Comparison of ENCODE assay signal across 1 cellular context in the genomic region with DNA sequence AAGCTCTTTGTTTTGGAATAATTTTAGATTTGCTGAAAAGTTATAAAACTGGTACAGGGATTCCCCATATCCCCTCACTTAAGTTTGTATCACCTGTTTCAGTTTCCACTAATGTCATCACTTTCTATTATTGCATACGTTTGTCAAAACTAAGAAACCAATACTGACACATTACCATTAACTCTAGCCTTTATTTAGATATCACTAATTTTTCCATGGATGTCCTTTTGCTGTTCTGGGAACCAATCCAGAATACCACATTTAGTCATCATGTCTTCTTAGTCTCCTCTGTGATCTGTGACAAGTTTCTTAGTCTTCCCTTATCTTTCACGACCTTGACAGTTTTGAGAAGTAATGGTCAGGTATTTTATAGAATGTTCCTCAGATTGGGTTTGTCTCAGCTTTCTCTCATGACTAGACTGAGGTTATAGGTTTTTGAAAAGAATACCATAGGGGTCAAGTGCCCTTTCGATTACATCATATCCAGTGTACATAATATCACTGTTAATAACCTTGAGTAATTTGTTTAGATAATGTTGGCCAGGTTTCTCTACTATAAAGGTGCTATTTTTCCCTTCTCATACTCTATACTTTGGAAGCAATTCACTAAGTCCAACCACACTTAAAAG.
TF ChIP-seq lines count a peak whose summit lies in the region.

No MANE protein-coding gene starts in this region.

TF ChIP-seq in GM12878, 131 proteins besides CTCF, POLR2A, EP300 and RAD21 (continued from another document):
- TF ChIP-seq, protein P1, sequence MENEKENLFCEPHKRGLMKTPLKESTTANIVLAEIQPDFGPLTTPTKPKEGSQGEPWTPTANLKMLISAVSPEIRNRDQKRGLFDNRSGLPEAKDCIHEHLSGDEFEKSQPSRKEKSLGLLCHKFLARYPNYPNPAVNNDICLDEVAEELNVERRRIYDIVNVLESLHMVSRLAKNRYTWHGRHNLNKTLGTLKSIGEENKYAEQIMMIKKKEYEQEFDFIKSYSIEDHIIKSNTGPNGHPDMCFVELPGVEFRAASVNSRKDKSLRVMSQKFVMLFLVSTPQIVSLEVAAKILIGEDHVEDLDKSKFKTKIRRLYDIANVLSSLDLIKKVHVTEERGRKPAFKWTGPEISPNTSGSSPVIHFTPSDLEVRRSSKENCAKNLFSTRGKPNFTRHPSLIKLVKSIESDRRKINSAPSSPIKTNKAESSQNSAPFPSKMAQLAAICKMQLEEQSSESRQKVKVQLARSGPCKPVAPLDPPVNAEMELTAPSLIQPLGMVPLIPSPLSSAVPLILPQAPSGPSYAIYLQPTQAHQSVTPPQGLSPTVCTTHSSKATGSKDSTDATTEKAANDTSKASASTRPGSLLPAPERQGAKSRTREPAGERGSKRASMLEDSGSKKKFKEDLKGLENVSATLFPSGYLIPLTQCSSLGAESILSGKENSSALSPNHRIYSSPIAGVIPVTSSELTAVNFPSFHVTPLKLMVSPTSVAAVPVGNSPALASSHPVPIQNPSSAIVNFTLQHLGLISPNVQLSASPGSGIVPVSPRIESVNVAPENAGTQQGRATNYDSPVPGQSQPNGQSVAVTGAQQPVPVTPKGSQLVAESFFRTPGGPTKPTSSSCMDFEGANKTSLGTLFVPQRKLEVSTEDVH (IDR thresholded peaks at IDR 0.05; ENCODE audit: low read depth, partially characterized antibody) = no peak
- TF ChIP-seq ETV6 (conservative IDR thresholded peaks at IDR 0.05 in 1 of 2, IDR thresholded peaks at IDR 0.05 in 1 of 2; ENCODE audit: borderline replicate concordance in 1 of 2, low read depth in 1 of 2) = no peak
- TF ChIP-seq, protein P2, sequence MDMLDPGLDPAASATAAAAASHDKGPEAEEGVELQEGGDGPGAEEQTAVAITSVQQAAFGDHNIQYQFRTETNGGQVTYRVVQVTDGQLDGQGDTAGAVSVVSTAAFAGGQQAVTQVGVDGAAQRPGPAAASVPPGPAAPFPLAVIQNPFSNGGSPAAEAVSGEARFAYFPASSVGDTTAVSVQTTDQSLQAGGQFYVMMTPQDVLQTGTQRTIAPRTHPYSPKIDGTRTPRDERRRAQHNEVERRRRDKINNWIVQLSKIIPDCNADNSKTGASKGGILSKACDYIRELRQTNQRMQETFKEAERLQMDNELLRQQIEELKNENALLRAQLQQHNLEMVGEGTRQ (IDR thresholded peaks at IDR 0.05; ENCODE audit: borderline replicate concordance, low read depth, low read length) = no peak
- no peak for TF ChIP-seq CBFB (IDR thresholded peaks at IDR 0.05; ENCODE audit: low read depth)
- TF ChIP-seq MEF2A (IDR thresholded peaks at IDR 0.05; ENCODE audit: insufficient read depth, low read depth, low read length) = 0 out of 2 replicates have a peak, but pooled peaks have one; percentile 41
- no peak for TF ChIP-seq YY1 (IDR thresholded peaks at IDR 0.05; ENCODE audit: low read depth, low read length)
- TF ChIP-seq ZSCAN29 (IDR thresholded peaks at IDR 0.05) = no peak
- no peak for TF ChIP-seq RBBP5 (conservative IDR thresholded peaks at IDR 0.05)
- TF ChIP-seq, protein P3, sequence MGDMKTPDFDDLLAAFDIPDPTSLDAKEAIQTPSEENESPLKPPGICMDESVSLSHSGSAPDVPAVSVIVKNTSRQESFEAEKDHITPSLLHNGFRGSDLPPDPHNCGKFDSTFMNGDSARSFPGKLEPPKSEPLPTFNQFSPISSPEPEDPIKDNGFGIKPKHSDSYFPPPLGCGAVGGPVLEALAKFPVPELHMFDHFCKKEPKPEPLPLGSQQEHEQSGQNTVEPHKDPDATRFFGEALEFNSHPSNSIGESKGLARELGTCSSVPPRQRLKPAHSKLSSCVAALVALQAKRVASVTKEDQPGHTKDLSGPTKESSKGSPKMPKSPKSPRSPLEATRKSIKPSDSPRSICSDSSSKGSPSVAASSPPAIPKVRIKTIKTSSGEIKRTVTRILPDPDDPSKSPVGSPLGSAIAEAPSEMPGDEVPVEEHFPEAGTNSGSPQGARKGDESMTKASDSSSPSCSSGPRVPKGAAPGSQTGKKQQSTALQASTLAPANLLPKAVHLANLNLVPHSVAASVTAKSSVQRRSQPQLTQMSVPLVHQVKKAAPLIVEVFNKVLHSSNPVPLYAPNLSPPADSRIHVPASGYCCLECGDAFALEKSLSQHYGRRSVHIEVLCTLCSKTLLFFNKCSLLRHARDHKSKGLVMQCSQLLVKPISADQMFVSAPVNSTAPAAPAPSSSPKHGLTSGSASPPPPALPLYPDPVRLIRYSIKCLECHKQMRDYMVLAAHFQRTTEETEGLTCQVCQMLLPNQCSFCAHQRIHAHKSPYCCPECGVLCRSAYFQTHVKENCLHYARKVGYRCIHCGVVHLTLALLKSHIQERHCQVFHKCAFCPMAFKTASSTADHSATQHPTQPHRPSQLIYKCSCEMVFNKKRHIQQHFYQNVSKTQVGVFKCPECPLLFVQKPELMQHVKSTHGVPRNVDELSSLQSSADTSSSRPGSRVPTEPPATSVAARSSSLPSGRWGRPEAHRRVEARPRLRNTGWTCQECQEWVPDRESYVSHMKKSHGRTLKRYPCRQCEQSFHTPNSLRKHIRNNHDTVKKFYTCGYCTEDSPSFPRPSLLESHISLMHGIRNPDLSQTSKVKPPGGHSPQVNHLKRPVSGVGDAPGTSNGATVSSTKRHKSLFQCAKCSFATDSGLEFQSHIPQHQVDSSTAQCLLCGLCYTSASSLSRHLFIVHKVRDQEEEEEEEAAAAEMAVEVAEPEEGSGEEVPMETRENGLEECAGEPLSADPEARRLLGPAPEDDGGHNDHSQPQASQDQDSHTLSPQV (IDR thresholded peaks at IDR 0.05) = no peak
- no peak for TF ChIP-seq HDAC2 (IDR thresholded peaks at IDR 0.05)
- no peak for TF ChIP-seq ZNF217 (IDR thresholded peaks at IDR 0.05)
- TF ChIP-seq HDAC6 (IDR thresholded peaks at IDR 0.05; ENCODE audit: unreplicated experiment) = no peak
- no peak for TF ChIP-seq RCOR1 (conservative IDR thresholded peaks at IDR 0.05; ENCODE audit: low read depth, low read length)
- TF ChIP-seq POLR2AphosphoS5 (IDR thresholded peaks at IDR 0.05; ENCODE audit: low read length) = no peak
- TF ChIP-seq, protein P4, sequence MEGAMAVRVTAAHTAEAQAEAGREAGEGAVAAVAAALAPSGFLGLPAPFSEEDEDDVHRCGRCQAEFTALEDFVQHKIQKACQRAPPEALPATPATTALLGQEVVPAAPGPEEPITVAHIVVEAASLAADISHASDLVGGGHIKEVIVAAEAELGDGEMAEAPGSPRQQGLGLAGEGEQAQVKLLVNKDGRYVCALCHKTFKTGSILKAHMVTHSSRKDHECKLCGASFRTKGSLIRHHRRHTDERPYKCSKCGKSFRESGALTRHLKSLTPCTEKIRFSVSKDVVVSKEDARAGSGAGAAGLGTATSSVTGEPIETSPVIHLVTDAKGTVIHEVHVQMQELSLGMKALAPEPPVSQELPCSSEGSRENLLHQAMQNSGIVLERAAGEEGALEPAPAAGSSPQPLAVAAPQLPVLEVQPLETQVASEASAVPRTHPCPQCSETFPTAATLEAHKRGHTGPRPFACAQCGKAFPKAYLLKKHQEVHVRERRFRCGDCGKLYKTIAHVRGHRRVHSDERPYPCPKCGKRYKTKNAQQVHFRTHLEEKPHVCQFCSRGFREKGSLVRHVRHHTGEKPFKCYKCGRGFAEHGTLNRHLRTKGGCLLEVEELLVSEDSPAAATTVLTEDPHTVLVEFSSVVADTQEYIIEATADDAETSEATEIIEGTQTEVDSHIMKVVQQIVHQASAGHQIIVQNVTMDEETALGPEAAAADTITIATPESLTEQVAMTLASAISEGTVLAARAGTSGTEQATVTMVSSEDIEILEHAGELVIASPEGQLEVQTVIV (IDR thresholded peaks at IDR 0.05; ENCODE audit: borderline replicate concordance, partially characterized antibody) = no peak
- peak; percentile 68; the same call in 1 of the 2 replicates for TF ChIP-seq NFIC (IDR thresholded peaks at IDR 0.05; ENCODE audit: low read depth, low read length)
- TF ChIP-seq NBN (IDR thresholded peaks at IDR 0.05) = no peak
- TF ChIP-seq HCFC1 (IDR thresholded peaks at IDR 0.05; ENCODE audit: low read length) = no peak
- no peak for TF ChIP-seq BMI1 (IDR thresholded peaks at IDR 0.05; ENCODE audit: borderline replicate concordance)
- TF ChIP-seq JUNB (IDR thresholded peaks at IDR 0.05) = peak; percentile 79
- no peak for TF ChIP-seq EZH2 (IDR thresholded peaks at IDR 0.05; ENCODE audit: borderline replicate concordance, control insufficient read depth, low read depth, low read length)
- TF ChIP-seq IKZF1 (conservative IDR thresholded peaks at IDR 0.05) = peak; percentile 65
- TF ChIP-seq CREM (IDR thresholded peaks at IDR 0.05; ENCODE audit: low read depth) = 0 out of 2 replicates have a peak, but pooled peaks have one; percentile 10
- TF ChIP-seq ESRRA (IDR thresholded peaks at IDR 0.05; ENCODE audit: low read length) = no peak
- TF ChIP-seq FOS (IDR thresholded peaks at IDR 0.05; ENCODE audit: borderline replicate concordance, extremely low read depth, insufficient read length) = no peak
- TF ChIP-seq CEBPB (IDR thresholded peaks at IDR 0.05; ENCODE audit: borderline replicate concordance in 1 of 2, low read depth in 2 of 2, low read length in 2 of 2) = no peak
- peak; percentile 50; the same call in 1 of the 2 replicates for TF ChIP-seq EED (IDR thresholded peaks at IDR 0.05; ENCODE audit: low read depth)
- no peak for TF ChIP-seq TCF7 (IDR thresholded peaks at IDR 0.05; ENCODE audit: borderline replicate concordance)
